Comparison of ENCODE assay signal across 8 cellular contexts in the genomic region with DNA sequence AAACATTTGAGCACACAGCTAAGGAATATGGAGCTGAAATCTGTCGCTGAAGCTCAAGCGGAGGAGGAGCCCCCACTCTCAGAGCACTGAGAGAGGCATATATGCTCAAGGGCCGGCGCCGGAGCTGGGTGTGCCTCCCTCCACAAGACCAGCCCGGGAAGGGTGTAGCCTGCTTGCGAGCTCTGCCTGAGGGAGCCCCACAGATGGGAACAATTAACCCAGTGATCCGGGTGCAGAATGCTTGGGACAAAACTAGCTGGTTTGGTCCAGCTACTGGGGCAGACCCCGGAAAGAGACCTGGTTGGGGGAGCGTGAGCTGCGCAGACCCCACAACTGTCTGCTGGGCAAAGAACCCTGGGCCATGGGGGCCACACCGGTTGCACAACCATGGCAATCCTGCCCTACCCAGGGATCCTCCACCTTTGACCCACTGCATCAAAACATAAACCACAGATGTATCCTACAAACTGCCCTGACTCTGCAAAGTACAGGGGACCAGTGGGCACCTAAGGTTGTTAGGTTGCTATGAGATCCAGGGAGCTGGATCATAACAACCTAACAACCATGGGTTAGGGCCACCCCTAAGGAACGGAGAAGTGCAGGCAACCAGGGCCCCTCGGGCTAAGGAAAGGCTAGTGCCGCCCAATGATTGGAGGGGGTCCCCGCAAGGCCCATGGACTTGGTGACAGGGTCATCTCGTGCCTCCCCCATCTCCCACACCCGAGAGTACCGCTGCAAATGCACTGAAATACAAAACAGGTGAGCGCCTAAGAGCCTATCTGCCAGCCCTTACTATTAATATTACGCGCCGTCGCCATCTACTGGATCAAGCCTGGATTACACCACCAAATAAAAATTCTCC.
DNase-seq lines count a peak whose midpoint lies in the region; ATAC-seq and TF ChIP-seq lines count a peak whose summit lies in the region.

No MANE protein-coding gene starts in this region.

- H3K36me3 ChIP-seq in WERI-Rb-1 (no peaks in the 10 kb centered on the region), parathyroid adenoma (ENCODE audit: control insufficient read depth, insufficient read depth, low read length) (no peaks in the 10 kb centered on the region)
- no peaks in the 10 kb centered on the region for H3K36me3 ChIP-seq in effector memory CD4-positive, alpha-beta T cell (ENCODE audit: control insufficient read depth, insufficient read depth, low read length)

- H3K27me3 ChIP-seq in WERI-Rb-1 (ENCODE audit: insufficient read depth, low read depth, severe bottlenecking) (no peaks in the 10 kb centered on the region), parathyroid adenoma (ENCODE audit: control insufficient read depth, insufficient read depth, low read length) (no peaks in the 10 kb centered on the region)
- H3K27me3 ChIP-seq in effector memory CD4-positive, alpha-beta T cell (replicated peaks; ENCODE audit: control insufficient read depth, insufficient read depth, low read length, poor library complexity, severe bottlenecking), result no peaks in the 10 kb centered on the region

- peak; percentile 80 for DNase-seq in COR-L47 (lab: John Stamatoyannopoulos, UW)
- peak; percentile 27 to 44 for DNase-seq in NCI-H1930 (lab: John Stamatoyannopoulos, UW)
- peak; percentile 62 for DNase-seq in WERI-Rb-1
- peak; percentile 19 for DNase-seq in foreskin melanocyte
- DNase-seq in effector memory CD4-positive, alpha-beta T cell, result no peak

- H3K79me2 ChIP-seq in parathyroid adenoma, result no peaks in the 10 kb centered on the region

- H3K4me3 ChIP-seq in WERI-Rb-1 (ENCODE audit: low read depth, low read length), result no peak overlapping the region
- H3K4me3 ChIP-seq in parathyroid adenoma (ENCODE audit: low read depth, low read length), result no peak overlapping the region
- no peak overlapping the region for H3K4me3 ChIP-seq in effector memory CD4-positive, alpha-beta T cell (ENCODE audit: insufficient read depth, low read depth, low read length, poor library complexity, severe bottlenecking)

- H3K9me3 ChIP-seq in WERI-Rb-1 (ENCODE audit: severe bottlenecking) (no peaks in the 10 kb centered on the region), parathyroid adenoma (ENCODE audit: control insufficient read depth, low read length) (no peaks in the 10 kb centered on the region)
- no peaks in the 10 kb centered on the region for H3K9me3 ChIP-seq in effector memory CD4-positive, alpha-beta T cell (ENCODE audit: control insufficient read depth, low read length)

- H3K27ac ChIP-seq in WERI-Rb-1, result no peak overlapping the region
- no peak overlapping the region for H3K27ac ChIP-seq in parathyroid adenoma
- H3K27ac ChIP-seq in effector memory CD4-positive, alpha-beta T cell (ENCODE audit: insufficient read depth, low read length, poor library complexity, severe bottlenecking), result no peak overlapping the region

- peak; percentile 95 for ATAC-seq in GM18909 (IDR thresholded peaks at IDR 0.05; ENCODE audit: poor library complexity, unreplicated experiment)
- ATAC-seq in HG03045 (IDR thresholded peaks at IDR 0.05; ENCODE audit: unreplicated experiment), result peak; percentile 79

- TF ChIP-seq CTCF in WERI-Rb-1 (IDR thresholded peaks at IDR 0.05; ENCODE audit: low read depth, low read length) (peak; percentile 53), parathyroid adenoma (IDR thresholded peaks at IDR 0.05) (peak; percentile 42)

- H3K4me1 ChIP-seq in parathyroid adenoma, result no peaks in the 10 kb centered on the region
- no peaks in the 10 kb centered on the region for H3K4me1 ChIP-seq in effector memory CD4-positive, alpha-beta T cell (ENCODE audit: control insufficient read depth, insufficient read depth, low read length, poor library complexity, severe bottlenecking)

- no peak overlapping the region for H3K9ac ChIP-seq in parathyroid adenoma

- H3K4me2 ChIP-seq in parathyroid adenoma (ENCODE audit: low read length), result no peak overlapping the region

- H2AFZ ChIP-seq in parathyroid adenoma, result no peak overlapping the region

Comparison
In these comparisons a context has a peak if more than half of its experiments do, and no peak if none do; other contexts are left out.
1. DNase-seq: peak in COR-L47 (single experiment), NCI-H1930 (2 of 2), WERI-Rb-1 (single experiment) and foreskin melanocyte (single experiment); none in effector memory CD4-positive, alpha-beta T cell (0 of 3).